ENCODE assay signal across 10 cellular contexts in genomic region chr7:44488955-44489354, GRCh38. TPM values are rescaled to one million over a fixed set of nuclear protein-coding genes. Genes with fewer than 3 reads are reported as not detected.
DNase-seq lines count a peak whose midpoint lies in the region; ATAC-seq and TF ChIP-seq lines count a peak whose summit lies in the region.
"Had no signal": no experiment of that assay in that cellular context is flagged by ENCODE, and none has a peak within 500 bp of the region (broad histone marks: within the 10 kb centered on the region; RNA-seq: fewer than 3 reads in every experiment).

No MANE protein-coding gene starts in this region.

- CTCF ChIA-PET in OCI-LY7 (lab: Charles Lee; ENCODE audit: unreplicated experiment) = no interaction called here

- peak overlapping the region; percentile 93 for H3K4me3 Mint-ChIP-seq in endothelial cell (ENCODE audit: unreplicated experiment)
- H3K4me3 Mint-ChIP-seq in progenitor cell of endocrine pancreas (ENCODE audit: low read depth) = peak overlapping the region; percentile 83

- peak overlapping the region; percentile 94 for H3K4me3 ChIP-seq in OCI-LY7 (ENCODE audit: low read depth, low read length, poor library complexity, severe bottlenecking)

- TF ChIP-seq CTCF in OCI-LY7 (conservative IDR thresholded peaks at IDR 0.05; ENCODE audit: low read length) (no peak), endothelial cell (IDR thresholded peaks at IDR 0.05; ENCODE audit: unreplicated experiment) (no peak), progenitor cell of endocrine pancreas (IDR thresholded peaks at IDR 0.05; ENCODE audit: unreplicated experiment) (no peak)

- H3K9me3 ChIP-seq in ES-I3 (ENCODE audit: control insufficient read depth, insufficient read depth, low read length) (no peaks in the 10 kb centered on the region), OCI-LY7 (ENCODE audit: low read length) (peaks cover under 1% of the 10 kb centered on the region)

- no peak overlapping the region for H3K27ac ChIP-seq in OCI-LY7 (ENCODE audit: low read depth, low read length, poor library complexity, severe bottlenecking)

- no peak for DNase-seq in OCI-LY7 (ENCODE audit: low spot score)
- DNase-seq in endothelial cell (ENCODE audit: low spot score) = no peak
- DNase-seq in progenitor cell of endocrine pancreas (ENCODE audit: low spot score, unreplicated experiment) = no peak
- DNase-seq in C1 segment of cervical spinal cord (lab: John Stamatoyannopoulos, UW) = no peak
- DNase-seq in NCI-H1048 (lab: John Stamatoyannopoulos, UW) = no peak
- no peak for DNase-seq in mesenteric fat pad (ENCODE audit: low spot score)

- H3K36me3 Mint-ChIP-seq in endothelial cell (ENCODE audit: low read depth, unreplicated experiment) (peaks cover 10% of the 10 kb centered on the region), progenitor cell of endocrine pancreas (ENCODE audit: insufficient read depth) (peaks cover 14% of the 10 kb centered on the region)

- POLR2A ChIA-PET in OCI-LY7 (lab: Charles Lee) = interaction anchor here (1.6 kb wide), 1 partner anchor 23 kb away, joined by 5 read pairs; no protein-coding TSS in a partner anchor

- H3K36me3 ChIP-seq in ES-I3 (ENCODE audit: insufficient read depth, low read length) (peaks cover 8% of the 10 kb centered on the region), OCI-LY7 (ENCODE audit: insufficient read depth, low read length) (peaks cover 33% of the 10 kb centered on the region)

- H3K27me3 Mint-ChIP-seq in endothelial cell (ENCODE audit: unreplicated experiment) = no peaks in the 10 kb centered on the region
- H3K27me3 Mint-ChIP-seq in progenitor cell of endocrine pancreas = no peaks in the 10 kb centered on the region

- no peaks in the 10 kb centered on the region for H4K20me1 ChIP-seq in OCI-LY7 (ENCODE audit: insufficient read depth, low read length)

- peak overlapping the region; percentile 74; the same call in 1 of the 2 replicates for H3K9ac ChIP-seq in ES-I3 (ENCODE audit: low read depth, low read length)

- H3K27ac Mint-ChIP-seq in endothelial cell (ENCODE audit: unreplicated experiment) (peak overlapping the region; percentile 97), progenitor cell of endocrine pancreas (no peak overlapping the region)

- H3K9me3 Mint-ChIP-seq in endothelial cell (ENCODE audit: unreplicated experiment) (no peaks in the 10 kb centered on the region), progenitor cell of endocrine pancreas (ENCODE audit: low read depth) (no peaks in the 10 kb centered on the region)

- H3K4me1 ChIP-seq in ES-I3 (ENCODE audit: insufficient read depth, low read length) = peaks cover 4% of the 10 kb centered on the region; the same call in 1 of the 2 replicates
- peaks cover 33% of the 10 kb centered on the region for H3K4me1 ChIP-seq in OCI-LY7 (ENCODE audit: insufficient read depth, low read length, poor library complexity, severe bottlenecking)

- H3K4me1 Mint-ChIP-seq in endothelial cell (ENCODE audit: unreplicated experiment) (peaks cover 51% of the 10 kb centered on the region), progenitor cell of endocrine pancreas (ENCODE audit: low read depth) (peaks cover 30% of the 10 kb centered on the region)

- H3K9me2 ChIP-seq in OCI-LY7 (ENCODE audit: insufficient read depth, low read length) = no peaks in the 10 kb centered on the region; the same call in 1 of the 2 replicates

- ATAC-seq in GM21515 (IDR thresholded peaks at IDR 0.05; ENCODE audit: unreplicated experiment) = no peak

- peak overlapping the region; percentile 97 for H3K4me2 ChIP-seq in OCI-LY7 (ENCODE audit: low read length)

- H2AFZ ChIP-seq in OCI-LY7 (ENCODE audit: low read length) = no peak overlapping the region

- no TSS peak for BruUV-seq in OCI-LY7 (replicated peaks; lab: Mats Ljungman, UMichigan)

- H3K79me2 ChIP-seq in OCI-LY7 (ENCODE audit: insufficient read depth, low read depth, low read length) = peaks cover 43% of the 10 kb centered on the region

- intact Hi-C loops in OCI-LY7 (cut with micrococcal nuclease; ENCODE audit: unreplicated experiment) = no loop called here

RNA-seq across cellular contexts. Expression of gene NUDCD3, which starts 1.5 kb away (rescaled TPM):
- 57.0 and 67.4 TPM in 2 replicates for total RNA-seq in OCI-LY7 (2014; rRNA removed; shearing (Covaris generic))
- total RNA-seq in OCI-LY7 (2022) (93.8 and 108 TPM in 2 replicates), endothelial cell (ENCODE audit: unreplicated experiment) (97.5 TPM), progenitor cell of endocrine pancreas (86.2 and 89.0 TPM in 2 replicates), mesenteric fat pad (68.9 TPM)

RNA-seq across cellular contexts. Expression of gene NPC1L1, which starts 52.2 kb away (rescaled TPM):
- total RNA-seq in OCI-LY7 (2014; rRNA removed; shearing (Covaris generic)) = 0.13 TPM in 1 of 2 replicates, not detected in the other
- not detected in 2 replicates for total RNA-seq in OCI-LY7 (2022)
- not detected for total RNA-seq in endothelial cell (ENCODE audit: unreplicated experiment)
- total RNA-seq in progenitor cell of endocrine pancreas = 21.0 and 21.2 TPM in 2 replicates
- 0.29 TPM for total RNA-seq in mesenteric fat pad
- total RNA-seq: myocyte, temporal lobe had no signal

Comparison
In these comparisons a context has a peak if more than half of its experiments do, and no peak if none do; other contexts are left out.
1. RNA of gene NPC1L1, which starts 52.2 kb away (total RNA-seq): 21.0 to 21.2 TPM in progenitor cell of endocrine pancreas; 0.29 TPM in mesenteric fat pad (single experiment), 0.13 TPM in OCI-LY7 and not detected in endothelial cell (single experiment); every median in the first group is over 10 times any median in the second.